28 cellular contexts compared by ENCODE assay signal in genomic region chr21:45069711-45070110, GRCh38.
"Had no signal": no experiment of that assay in that cellular context is flagged by ENCODE, and none has a peak within 500 bp of the region (broad histone marks: within the 10 kb centered on the region; RNA-seq: fewer than 3 reads in every experiment).

No MANE protein-coding gene starts in this region.

- H3K4me3 ChIP-seq: adrenal gland, ascending aorta, heart left ventricle, pancreas, prostate gland, stomach, thyroid gland, upper lobe of right lung had no signal

- H3K9me3 ChIP-seq: adrenal gland, ascending aorta, heart left ventricle, pancreas, prostate gland, stomach, thyroid gland, upper lobe of right lung had no signal

- H3K36me3 ChIP-seq: adrenal gland, ascending aorta, heart left ventricle, pancreas, prostate gland, stomach, thyroid gland, upper lobe of right lung had no signal

- H3K27ac ChIP-seq: adrenal gland, ascending aorta, foreskin keratinocyte, heart left ventricle, pancreas, prostate gland, stomach, thyroid gland, upper lobe of right lung had no signal

- ATAC-seq: activated CD4-positive, CD25-positive, alpha-beta regulatory T cell treated with anti-CD3 and anti-CD28 coated beads, Interleukin-2, amount 50 U/mL, for 24 hours; activated T-cell treated with anti-CD3 and anti-CD28 coated beads, Interleukin-2, amount 50 U/mL, for 4 hours; esophagus mucosa; foreskin keratinocyte; heart left ventricle; left colon; pancreas; stimulated activated naive B cell treated with anti-CD40 and anti-IgM and Interleukin-4, amounts not matched to agents 10 μg/mL and 1 μg/mL and 100 μg/mL, for 72 hours; upper lobe of right lung had no signal

- H3K4me1 ChIP-seq: foreskin keratinocyte, pancreas, prostate gland had no signal

- H3K27me3 ChIP-seq: adrenal gland, ascending aorta, foreskin keratinocyte, heart left ventricle, pancreas, stomach, thyroid gland, upper lobe of right lung had no signal

- DNase-seq: activated CD4-positive, alpha-beta memory T cell treated with anti-CD3 and anti-CD28 coated beads for 36 hours; activated CD4-positive, alpha-beta T cell treated with anti-CD3 and anti-CD28 coated beads for 48 hours; activated naive CD4-positive, alpha-beta T cell treated with anti-CD3 and anti-CD28 coated beads for 36 hours; activated naive CD8-positive, alpha-beta T cell treated with anti-CD3 and anti-CD28 coated beads for 36 hours; activated T-cell treated with anti-CD3 and anti-CD28 coated beads, Interleukin-2, amount 50 U/mL, for 4 hours; foreskin keratinocyte; heart left ventricle; hypothalamus; immature natural killer cell; kidney; left colon; mammary epithelial cell; naive B cell; nephron progenitor cell; pancreas; retina; stimulated activated CD4-positive, alpha-beta T cell treated with anti-CD3 and anti-CD28 coated beads, Interleukin-15, amount 100 ng/mL, for 24 hours; stimulated activated CD4-positive, alpha-beta T cell treated with anti-CD3 and anti-CD28 coated beads, Interleukin-2, amount 100 ng/mL, for 24 hours; stimulated activated naive B cell treated with anti-CD40 and anti-IgM and Interleukin-4, amounts not matched to agents 10 μg/mL and 1 μg/mL and 100 μg/mL, for 72 hours; stomach; T-helper 1 cell; thyroid gland; upper lobe of right lung had no signal
